9 cellular contexts compared by ENCODE assay signal in the genomic region with DNA sequence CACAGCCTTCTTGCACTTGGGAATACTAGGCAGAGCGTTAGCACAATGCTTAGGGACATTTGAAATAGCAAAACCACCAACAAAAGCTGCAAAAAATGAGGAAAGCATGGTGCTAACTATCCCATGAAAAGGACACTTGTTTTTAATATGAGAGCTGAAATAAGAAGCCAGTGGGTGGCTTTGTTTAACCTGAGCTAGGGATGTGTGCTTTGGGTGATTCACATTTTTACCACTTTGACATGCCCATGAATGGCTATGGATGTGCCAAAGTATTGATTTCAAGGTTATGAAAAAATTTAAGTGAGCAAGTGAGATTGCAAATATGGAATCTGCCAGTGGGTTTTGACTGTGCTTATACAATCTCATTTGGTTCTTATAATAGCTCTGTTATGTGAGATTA.
"Had no signal": no experiment of that assay in that cellular context is flagged by ENCODE, and none has a peak within 500 bp of the region (broad histone marks: within the 10 kb centered on the region; RNA-seq: fewer than 3 reads in every experiment).

No MANE protein-coding gene starts in this region.

- H2AFZ ChIP-seq: GM23248, GM23338 had no signal

- H3K36me3 ChIP-seq: HAP-1 had no signal

- H3K9me3 ChIP-seq: HAP-1 had no signal

- H3K27ac Mint-ChIP-seq: GM23338, H9, HFFc6 had no signal

- ATAC-seq: GM23338, HCT116 had no signal

- H3K4me3 ChIP-seq: GM23248, GM23338, HAP-1 had no signal

- H3K9me3 Mint-ChIP-seq: GM23338 had no signal

- H3K27ac ChIP-seq: GM23248 had no signal

- H3K4me1 ChIP-seq: HAP-1 had no signal

- H3K4me3 Mint-ChIP-seq: GM23338, H9, HFFc6 had no signal

- H3K4me2 ChIP-seq: GM23338 had no signal

- DNase-seq: GM23248, GOT3, H7, H9, HCEC 1CT, HFFc6 had no signal

- H3K9ac ChIP-seq: GM23248 had no signal
